In genomic region chr12:80935076-80935475, GRCh38 we compare ENCODE assay signal across 20 cellular contexts. TPM values are rescaled to one million over a fixed set of nuclear protein-coding genes. Genes with fewer than 3 reads are reported as not detected.
A peak's percentile ranks its signal among the peaks of the same experiment; 100 is the strongest.
DNase-seq lines count a peak whose midpoint lies in the region; TF ChIP-seq lines count a peak whose summit lies in the region.
"Had no signal": no experiment of that assay in that cellular context is flagged by ENCODE, and none has a peak within 500 bp of the region (broad histone marks: within the 10 kb centered on the region; RNA-seq: fewer than 3 reads in every experiment).

No MANE protein-coding gene starts in this region.

- H3K27me3 ChIP-seq in MG63 (no peaks in the 10 kb centered on the region), neuron (ENCODE audit: insufficient read depth, low read length) (no peaks in the 10 kb centered on the region), MM.1S (replicated peaks; ENCODE audit: insufficient read depth, low read length) (no peaks in the 10 kb centered on the region)

- H3K79me2 ChIP-seq in MM.1S (ENCODE audit: low read length): no peaks in the 10 kb centered on the region

- H3K27ac ChIP-seq in MM.1S (ENCODE audit: low read length): no peak overlapping the region
- H3K27ac ChIP-seq: lower lobe of right lung, upper lobe of left lung had no signal

- no peak for TF ChIP-seq CTCF in MM.1S (IDR thresholded peaks at IDR 0.05; ENCODE audit: low read length)

- H3K4me3 ChIP-seq in MG63 (peak overlapping the region; percentile 81), neuron (ENCODE audit: low read length) (peak overlapping the region; percentile 76), MM.1S (ENCODE audit: low read length) (no peak overlapping the region)

- H3F3A ChIP-seq in MM.1S (ENCODE audit: insufficient read depth, low read length): no peaks in the 10 kb centered on the region

- H3K36me3 ChIP-seq in MG63: peaks cover 2% of the 10 kb centered on the region; the same call in 1 of the 2 replicates
- H3K36me3 ChIP-seq in neuron (ENCODE audit: insufficient read depth, low read length): no peaks in the 10 kb centered on the region
- H3K36me3 ChIP-seq in MM.1S (replicated peaks; ENCODE audit: insufficient read depth, low read length): no peaks in the 10 kb centered on the region
- H3K36me3 ChIP-seq: lower lobe of right lung, upper lobe of left lung had no signal

- H3K9ac ChIP-seq in MM.1S (ENCODE audit: low read length): no peak overlapping the region

- H4K20me1 ChIP-seq in MM.1S (ENCODE audit: insufficient read depth, low read length): no peaks in the 10 kb centered on the region

- H3K4me2 ChIP-seq in MM.1S (ENCODE audit: low read depth, low read length): no peak overlapping the region

- H2AFZ ChIP-seq in neuron (ENCODE audit: low read depth, low read length) (no peak overlapping the region), MM.1S (ENCODE audit: low read length) (no peak overlapping the region)

- DNase-seq in NCI-H1092 treated with DMSO at 0.1 percent for 48 hours (lab: John Stamatoyannopoulos, UW): peak; percentile 20
- DNase-seq in NCI-H1092 (lab: John Stamatoyannopoulos, UW): no peak
- DNase-seq in MG63: no peak
- DNase-seq in SK-N-DZ (ENCODE audit: low spot score): peak; percentile 27
- DNase-seq in MM.1S: no peak
- no peak for DNase-seq in germinal center (ENCODE audit: low spot score)
- DNase-seq in HCEC 1CT: no peak
- DNase-seq: 8988T; activated effector memory CD4-positive, alpha-beta T cell treated with anti-CD3 and anti-CD28 coated beads, Interleukin-2, amount 50 U/mL, for 16 hours; CD8-positive, alpha-beta T cell; DMS79; head of caudate nucleus; lower lobe of right lung; NCI-H1105 treated with DMSO at 0.1 percent for 48 hours; NCI-H774; PC-3; small intestine; T-cell; upper lobe of left lung had no signal

- no peaks in the 10 kb centered on the region for H3K9me2 ChIP-seq in MM.1S (replicated peaks; ENCODE audit: insufficient read depth, low read length)

- no peaks in the 10 kb centered on the region for H3K9me3 ChIP-seq in MG63
- H3K9me3 ChIP-seq in neuron (ENCODE audit: low read length): no peaks in the 10 kb centered on the region
- no peaks in the 10 kb centered on the region for H3K9me3 ChIP-seq in MM.1S (replicated peaks; ENCODE audit: insufficient read depth, low read length)
- H3K9me3 ChIP-seq: lower lobe of right lung, upper lobe of left lung had no signal

- H3K4me1 ChIP-seq in neuron (ENCODE audit: insufficient read depth, low read length) (peaks cover 17% of the 10 kb centered on the region), MM.1S (ENCODE audit: low read length) (no peaks in the 10 kb centered on the region)

RNA-seq across cellular contexts. Expression of gene LIN7A, which starts 2.7 kb away (rescaled TPM):
- total RNA-seq in MG63 (2014; rRNA removed; shearing (Covaris generic); ENCODE audit: low replicate concordance): 10.9 and 20.1 TPM in 2 replicates
- 10.1 and 10.8 TPM in 2 replicates for polyA plus RNA-seq in SK-N-DZ (2014; cell fraction: cytosol; rRNA removed)
- polyA plus RNA-seq in SK-N-DZ (2014; cell fraction: nucleus; rRNA removed): 13.2 and 14.8 TPM in 2 replicates
- total RNA-seq: CD8-positive, alpha-beta T cell; PC-3 had no signal

Comparison
In these comparisons a context has a peak if more than half of its experiments do, and no peak if none do; other contexts are left out.
1. DNase-seq: peak in NCI-H1092 treated with DMSO at 0.1 percent for 48 hours (single experiment) and SK-N-DZ (single experiment); none in NCI-H1092 (single experiment), MG63 (single experiment), MM.1S (single experiment), germinal center (single experiment) and HCEC 1CT (single experiment).